ENCODE assay signal across 1 cellular context in the genomic region with DNA sequence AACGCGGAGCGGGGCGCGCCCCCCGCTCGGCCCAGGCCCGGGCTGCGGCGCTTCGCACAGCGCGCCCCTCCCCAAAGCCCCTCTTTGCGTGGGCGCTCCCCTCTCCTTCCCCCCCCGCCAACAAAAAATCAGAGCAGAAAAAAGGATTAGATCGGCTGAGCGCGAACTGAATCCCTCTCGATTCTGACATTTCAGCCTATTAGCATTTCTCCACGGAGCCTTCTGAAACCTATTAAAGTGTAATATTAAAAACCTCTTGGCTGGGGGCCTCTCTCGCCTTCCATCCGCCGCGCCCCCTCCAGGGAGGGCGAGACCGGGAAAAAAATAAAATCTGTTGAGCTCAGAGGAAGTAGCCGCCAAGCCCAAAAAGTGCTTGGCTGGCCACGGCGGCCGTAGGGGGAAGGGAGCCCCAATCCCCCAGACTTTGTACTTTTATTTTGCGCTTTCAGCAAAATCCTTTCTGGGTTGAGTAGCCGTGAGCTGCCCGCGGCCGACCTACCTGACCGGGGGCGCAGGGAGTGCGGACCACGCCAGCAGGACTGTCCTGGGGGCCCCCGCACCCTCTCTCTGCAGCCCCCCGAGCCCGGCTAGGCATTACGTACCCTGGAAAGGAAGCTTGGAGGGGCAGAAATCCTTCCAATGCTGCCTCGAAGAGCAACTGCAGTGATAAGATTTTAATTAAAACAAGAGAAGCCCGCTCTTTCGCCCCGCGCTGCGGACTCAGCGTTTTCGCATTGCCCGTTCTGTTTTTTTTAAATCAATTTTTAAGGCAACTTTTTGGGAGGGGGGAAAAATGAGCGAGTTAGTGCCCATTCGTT.
TF ChIP-seq lines count a peak whose summit lies in the region.

No MANE protein-coding gene starts in this region.

TF ChIP-seq in GM23338, 12 proteins besides CTCF, POLR2A, EP300 and RAD21 (continued from another document):
- TF ChIP-seq, protein P1, sequence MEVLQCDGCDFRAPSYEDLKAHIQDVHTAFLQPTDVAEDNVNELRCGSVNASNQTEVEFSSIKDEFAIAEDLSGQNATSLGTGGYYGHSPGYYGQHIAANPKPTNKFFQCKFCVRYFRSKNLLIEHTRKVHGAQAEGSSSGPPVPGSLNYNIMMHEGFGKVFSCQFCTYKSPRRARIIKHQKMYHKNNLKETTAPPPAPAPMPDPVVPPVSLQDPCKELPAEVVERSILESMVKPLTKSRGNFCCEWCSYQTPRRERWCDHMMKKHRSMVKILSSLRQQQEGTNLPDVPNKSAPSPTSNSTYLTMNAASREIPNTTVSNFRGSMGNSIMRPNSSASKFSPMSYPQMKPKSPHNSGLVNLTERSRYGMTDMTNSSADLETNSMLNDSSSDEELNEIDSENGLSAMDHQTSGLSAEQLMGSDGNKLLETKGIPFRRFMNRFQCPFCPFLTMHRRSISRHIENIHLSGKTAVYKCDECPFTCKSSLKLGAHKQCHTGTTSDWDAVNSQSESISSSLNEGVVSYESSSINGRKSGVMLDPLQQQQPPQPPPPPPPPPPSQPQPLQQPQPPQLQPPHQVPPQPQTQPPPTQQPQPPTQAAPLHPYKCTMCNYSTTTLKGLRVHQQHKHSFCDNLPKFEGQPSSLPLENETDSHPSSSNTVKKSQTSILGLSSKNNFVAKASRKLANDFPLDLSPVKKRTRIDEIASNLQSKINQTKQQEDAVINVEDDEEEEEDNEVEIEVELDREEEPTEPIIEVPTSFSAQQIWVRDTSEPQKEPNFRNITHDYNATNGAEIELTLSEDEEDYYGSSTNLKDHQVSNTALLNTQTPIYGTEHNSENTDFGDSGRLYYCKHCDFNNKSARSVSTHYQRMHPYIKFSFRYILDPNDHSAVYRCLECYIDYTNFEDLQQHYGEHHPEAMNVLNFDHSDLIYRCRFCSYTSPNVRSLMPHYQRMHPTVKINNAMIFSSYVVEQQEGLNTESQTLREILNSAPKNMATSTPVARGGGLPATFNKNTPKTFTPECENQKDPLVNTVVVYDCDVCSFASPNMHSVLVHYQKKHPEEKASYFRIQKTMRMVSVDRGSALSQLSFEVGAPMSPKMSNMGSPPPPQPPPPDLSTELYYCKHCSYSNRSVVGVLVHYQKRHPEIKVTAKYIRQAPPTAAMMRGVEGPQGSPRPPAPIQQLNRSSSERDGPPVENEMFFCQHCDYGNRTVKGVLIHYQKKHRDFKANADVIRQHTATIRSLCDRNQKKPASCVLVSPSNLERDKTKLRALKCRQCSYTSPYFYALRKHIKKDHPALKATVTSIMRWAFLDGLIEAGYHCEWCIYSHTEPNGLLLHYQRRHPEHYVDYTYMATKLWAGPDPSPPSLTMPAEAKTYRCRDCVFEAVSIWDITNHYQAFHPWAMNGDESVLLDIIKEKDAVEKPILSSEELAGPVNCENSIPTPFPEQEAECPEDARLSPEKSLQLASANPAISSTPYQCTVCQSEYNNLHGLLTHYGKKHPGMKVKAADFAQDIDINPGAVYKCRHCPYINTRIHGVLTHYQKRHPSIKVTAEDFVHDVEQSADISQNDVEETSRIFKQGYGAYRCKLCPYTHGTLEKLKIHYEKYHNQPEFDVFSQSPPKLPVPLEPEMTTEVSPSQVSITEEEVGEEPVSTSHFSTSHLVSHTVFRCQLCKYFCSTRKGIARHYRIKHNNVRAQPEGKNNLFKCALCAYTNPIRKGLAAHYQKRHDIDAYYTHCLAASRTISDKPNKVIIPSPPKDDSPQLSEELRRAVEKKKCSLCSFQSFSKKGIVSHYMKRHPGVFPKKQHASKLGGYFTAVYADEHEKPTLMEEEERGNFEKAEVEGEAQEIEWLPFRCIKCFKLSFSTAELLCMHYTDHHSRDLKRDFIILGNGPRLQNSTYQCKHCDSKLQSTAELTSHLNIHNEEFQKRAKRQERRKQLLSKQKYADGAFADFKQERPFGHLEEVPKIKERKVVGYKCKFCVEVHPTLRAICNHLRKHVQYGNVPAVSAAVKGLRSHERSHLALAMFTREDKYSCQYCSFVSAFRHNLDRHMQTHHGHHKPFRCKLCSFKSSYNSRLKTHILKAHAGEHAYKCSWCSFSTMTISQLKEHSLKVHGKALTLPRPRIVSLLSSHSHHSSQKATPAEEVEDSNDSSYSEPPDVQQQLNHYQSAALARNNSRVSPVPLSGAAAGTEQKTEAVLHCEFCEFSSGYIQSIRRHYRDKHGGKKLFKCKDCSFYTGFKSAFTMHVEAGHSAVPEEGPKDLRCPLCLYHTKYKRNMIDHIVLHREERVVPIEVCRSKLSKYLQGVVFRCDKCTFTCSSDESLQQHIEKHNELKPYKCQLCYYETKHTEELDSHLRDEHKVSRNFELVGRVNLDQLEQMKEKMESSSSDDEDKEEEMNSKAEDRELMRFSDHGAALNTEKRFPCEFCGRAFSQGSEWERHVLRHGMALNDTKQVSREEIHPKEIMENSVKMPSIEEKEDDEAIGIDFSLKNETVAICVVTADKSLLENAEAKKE (CRISPR knock-in tag; IDR thresholded peaks at IDR 0.05), result no peak
- TF ChIP-seq EZH2 (IDR thresholded peaks at IDR 0.05; ENCODE audit: low read depth, unreplicated experiment), result peak; percentile 30
